ENCODE assay signal across 1 cellular context in the genomic region with DNA sequence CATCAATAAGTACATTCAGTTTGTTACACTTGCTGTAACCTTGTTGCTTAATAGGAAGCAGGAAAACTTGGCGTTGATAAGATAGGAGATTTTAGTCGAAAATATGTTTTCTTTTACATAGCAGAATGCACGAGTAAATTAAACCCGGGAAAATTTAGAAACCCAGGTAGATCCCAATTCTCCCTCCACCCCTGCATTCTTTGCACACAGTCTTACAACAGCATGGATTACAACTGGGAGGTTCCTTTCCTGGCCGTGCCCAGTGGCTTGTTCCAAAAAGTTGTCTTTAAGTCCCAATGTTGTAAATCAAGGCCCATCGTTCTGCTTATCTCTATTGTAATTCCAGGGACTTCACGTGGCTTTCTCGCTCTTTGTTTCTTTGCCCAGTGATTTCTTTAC.
TF ChIP-seq lines count a peak whose summit lies in the region.

No MANE protein-coding gene starts in this region.

TF ChIP-seq in HepG2, 621 proteins besides CTCF, POLR2A, EP300 and RAD21 (continued from another document):
- TF ChIP-seq, protein P1, sequence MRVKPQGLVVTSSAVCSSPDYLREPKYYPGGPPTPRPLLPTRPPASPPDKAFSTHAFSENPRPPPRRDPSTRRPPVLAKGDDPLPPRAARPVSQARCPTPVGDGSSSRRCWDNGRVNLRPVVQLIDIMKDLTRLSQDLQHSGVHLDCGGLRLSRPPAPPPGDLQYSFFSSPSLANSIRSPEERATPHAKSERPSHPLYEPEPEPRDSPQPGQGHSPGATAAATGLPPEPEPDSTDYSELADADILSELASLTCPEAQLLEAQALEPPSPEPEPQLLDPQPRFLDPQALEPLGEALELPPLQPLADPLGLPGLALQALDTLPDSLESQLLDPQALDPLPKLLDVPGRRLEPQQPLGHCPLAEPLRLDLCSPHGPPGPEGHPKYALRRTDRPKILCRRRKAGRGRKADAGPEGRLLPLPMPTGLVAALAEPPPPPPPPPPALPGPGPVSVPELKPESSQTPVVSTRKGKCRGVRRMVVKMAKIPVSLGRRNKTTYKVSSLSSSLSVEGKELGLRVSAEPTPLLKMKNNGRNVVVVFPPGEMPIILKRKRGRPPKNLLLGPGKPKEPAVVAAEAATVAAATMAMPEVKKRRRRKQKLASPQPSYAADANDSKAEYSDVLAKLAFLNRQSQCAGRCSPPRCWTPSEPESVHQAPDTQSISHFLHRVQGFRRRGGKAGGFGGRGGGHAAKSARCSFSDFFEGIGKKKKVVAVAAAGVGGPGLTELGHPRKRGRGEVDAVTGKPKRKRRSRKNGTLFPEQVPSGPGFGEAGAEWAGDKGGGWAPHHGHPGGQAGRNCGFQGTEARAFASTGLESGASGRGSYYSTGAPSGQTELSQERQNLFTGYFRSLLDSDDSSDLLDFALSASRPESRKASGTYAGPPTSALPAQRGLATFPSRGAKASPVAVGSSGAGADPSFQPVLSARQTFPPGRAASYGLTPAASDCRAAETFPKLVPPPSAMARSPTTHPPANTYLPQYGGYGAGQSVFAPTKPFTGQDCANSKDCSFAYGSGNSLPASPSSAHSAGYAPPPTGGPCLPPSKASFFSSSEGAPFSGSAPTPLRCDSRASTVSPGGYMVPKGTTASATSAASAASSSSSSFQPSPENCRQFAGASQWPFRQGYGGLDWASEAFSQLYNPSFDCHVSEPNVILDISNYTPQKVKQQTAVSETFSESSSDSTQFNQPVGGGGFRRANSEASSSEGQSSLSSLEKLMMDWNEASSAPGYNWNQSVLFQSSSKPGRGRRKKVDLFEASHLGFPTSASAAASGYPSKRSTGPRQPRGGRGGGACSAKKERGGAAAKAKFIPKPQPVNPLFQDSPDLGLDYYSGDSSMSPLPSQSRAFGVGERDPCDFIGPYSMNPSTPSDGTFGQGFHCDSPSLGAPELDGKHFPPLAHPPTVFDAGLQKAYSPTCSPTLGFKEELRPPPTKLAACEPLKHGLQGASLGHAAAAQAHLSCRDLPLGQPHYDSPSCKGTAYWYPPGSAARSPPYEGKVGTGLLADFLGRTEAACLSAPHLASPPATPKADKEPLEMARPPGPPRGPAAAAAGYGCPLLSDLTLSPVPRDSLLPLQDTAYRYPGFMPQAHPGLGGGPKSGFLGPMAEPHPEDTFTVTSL (CRISPR knock-in tag; IDR thresholded peaks at IDR 0.05; ENCODE audit: borderline replicate concordance): peak; percentile 8; the same call in 1 of the 2 replicates
- TF ChIP-seq TAF15 (IDR thresholded peaks at IDR 0.05; ENCODE audit: low read depth, low read length, poor library complexity, severe bottlenecking): no peak
